Comparison of ENCODE assay signal across 10 cellular contexts in genomic region chr7:106704000-106704840, GRCh38. TPM values are rescaled to one million over a fixed set of nuclear protein-coding genes. Genes with fewer than 3 reads are reported as not detected.
A peak's percentile ranks its signal among the peaks of the same experiment; 100 is the strongest.
DNase-seq lines count a peak whose midpoint lies in the region; ATAC-seq, FAIRE-seq and TF ChIP-seq lines count a peak whose summit lies in the region.
"Had no signal": no experiment of that assay in that cellular context is flagged by ENCODE, and none has a peak within 500 bp of the region (broad histone marks: within the 10 kb centered on the region; RNA-seq: fewer than 3 reads in every experiment).

No MANE protein-coding gene starts in this region.

- peak overlapping the region; percentile 13 for H3K4me3 Mint-ChIP-seq in activated T-cell treated with anti-CD3 and anti-CD28 coated beads, Interleukin-2, amount 50 U/mL, for 4 hours
- H3K4me3 Mint-ChIP-seq in neural progenitor cell: no peak overlapping the region
- H3K4me3 Mint-ChIP-seq: activated T-helper 1 cell treated with anti-CD3 and anti-CD28 coated beads, Interleukin-12 subunit alpha, Interleukin-12 subunit beta, Interleukin-2, Interleukin-4 antibody, amounts not matched to agents 30 ng/mL and 10 ng/mL and 1 ng/mL, durations not matched to agents 14 hours and 24 hours and 36 hours had no signal

- ATAC-seq in GM21576 (IDR thresholded peaks at IDR 0.05; ENCODE audit: unreplicated experiment): peak; percentile 69
- ATAC-seq in activated T-cell treated with anti-CD3 and anti-CD28 coated beads, Interleukin-2, amount 50 U/mL, for 4 hours: peak; percentile 57 to 62
- ATAC-seq in GM21737 (IDR thresholded peaks at IDR 0.05; ENCODE audit: unreplicated experiment): no peak
- no peak for ATAC-seq in GM21825 (IDR thresholded peaks at IDR 0.05; ENCODE audit: unreplicated experiment)

- H3K9me3 Mint-ChIP-seq in activated T-cell treated with anti-CD3 and anti-CD28 coated beads, Interleukin-2, amount 50 U/mL, for 4 hours: no peaks in the 10 kb centered on the region
- peaks cover 1% of the 10 kb centered on the region for H3K9me3 Mint-ChIP-seq in neural progenitor cell

- TF ChIP-seq CTCF in neural progenitor cell (IDR thresholded peaks at IDR 0.05): no peak

- peak; percentile 69 for FAIRE-seq in GM12891 (lab: Jason Lieb, UNC)

- no peaks in the 10 kb centered on the region for H3K36me3 ChIP-seq in neural progenitor cell

- no peak for TF ChIP-seq POLR2A in GM12891 (IDR thresholded peaks at IDR 0.05; ENCODE audit: low read depth, low read length)

- H3K9ac ChIP-seq in neural progenitor cell: no peak overlapping the region

- H3K4me1 ChIP-seq in neural progenitor cell: no peaks in the 10 kb centered on the region

- no peaks in the 10 kb centered on the region for H3K9me3 ChIP-seq in neural progenitor cell (ENCODE audit: low read depth)

- no peaks in the 10 kb centered on the region for H4K20me1 ChIP-seq in neural progenitor cell (ENCODE audit: low read depth)

- H3K27ac ChIP-seq in neural progenitor cell: no peak overlapping the region

- H3K4me3 ChIP-seq in neural progenitor cell: no peak overlapping the region

- DNase-seq in GM12891 (ENCODE audit: insufficient read length, low spot score): no peak
- DNase-seq in activated T-cell treated with anti-CD3 and anti-CD28 coated beads, Interleukin-2, amount 50 U/mL, for 4 hours: no peak
- DNase-seq in neural progenitor cell (ENCODE audit: low spot score): no peak
- DNase-seq in NCI-H1930 (lab: John Stamatoyannopoulos, UW): no peak
- DNase-seq: cerebellar nuclear complex, NCI-H2107 had no signal

- H3K36me3 Mint-ChIP-seq in activated T-cell treated with anti-CD3 and anti-CD28 coated beads, Interleukin-2, amount 50 U/mL, for 4 hours (ENCODE audit: insufficient read depth): no peaks in the 10 kb centered on the region
- H3K36me3 Mint-ChIP-seq in neural progenitor cell: peaks cover 1% of the 10 kb centered on the region

- no peaks in the 10 kb centered on the region for H3K79me2 ChIP-seq in neural progenitor cell (ENCODE audit: low read depth)

- H3K4me2 ChIP-seq in neural progenitor cell: no peak overlapping the region

- no peaks in the 10 kb centered on the region for H3F3A ChIP-seq in neural progenitor cell (ENCODE audit: low read depth)

- H3K4me1 Mint-ChIP-seq in activated T-cell treated with anti-CD3 and anti-CD28 coated beads, Interleukin-2, amount 50 U/mL, for 4 hours (ENCODE audit: low read depth): peaks cover 12% of the 10 kb centered on the region
- no peaks in the 10 kb centered on the region for H3K4me1 Mint-ChIP-seq in neural progenitor cell

- H3K27me3 Mint-ChIP-seq in activated T-cell treated with anti-CD3 and anti-CD28 coated beads, Interleukin-2, amount 50 U/mL, for 4 hours (ENCODE audit: low read depth): peaks cover 5% of the 10 kb centered on the region
- H3K27me3 Mint-ChIP-seq in neural progenitor cell (ENCODE audit: insufficient read depth, low read depth): no peaks in the 10 kb centered on the region

- no peaks in the 10 kb centered on the region for H3K27me3 ChIP-seq in neural progenitor cell

- no peak overlapping the region for H3K27ac Mint-ChIP-seq in neural progenitor cell
- H3K27ac Mint-ChIP-seq: activated T-helper 1 cell treated with anti-CD3 and anti-CD28 coated beads, Interleukin-12 subunit alpha, Interleukin-12 subunit beta, Interleukin-2, Interleukin-4 antibody, amounts not matched to agents 30 ng/mL and 10 ng/mL and 1 ng/mL, durations not matched to agents 14 hours and 24 hours and 36 hours had no signal

- H2AFZ ChIP-seq in neural progenitor cell (replicated peaks): peak overlapping the region; percentile 43

TF ChIP-seq in GM12891, 5 proteins besides CTCF, POLR2A, EP300 and RAD21:
- TF ChIP-seq POU2F2 (IDR thresholded peaks at IDR 0.05; ENCODE audit: low read depth, low read length) (no peak), TAF1 (IDR thresholded peaks at IDR 0.05; ENCODE audit: low read depth, low read length) (no peak), SPI1 (IDR thresholded peaks at IDR 0.05; ENCODE audit: low read depth, low read length) (peak; percentile 58)

RNA-seq across cellular contexts. Expression of gene CCDC71L, which starts 43.3 kb away (rescaled TPM):
- polyA plus RNA-seq in GM12891 (2012; ENCODE audit: low read depth, missing spikeins): 7.0 TPM
- total RNA-seq in activated T-cell treated with anti-CD3 and anti-CD28 coated beads, Interleukin-2, amount 50 U/mL, for 4 hours: 10 to 100 TPM; 40.6 to 51.9 (median 42.7) TPM
- 23.5 and 23.8 TPM in 2 replicates for total RNA-seq in neural progenitor cell (ENCODE audit: low replicate concordance)

Comparison
In these comparisons a context has a peak if more than half of its experiments do, and no peak if none do; other contexts are left out.
1. ATAC-seq: peak in GM21576 (single experiment) and activated T-cell treated with anti-CD3 and anti-CD28 coated beads, Interleukin-2, amount 50 U/mL, for 4 hours (2 of 2); none in GM21737 (single experiment) and GM21825 (single experiment).